In genomic region chr7:66655826-66656500, GRCh38 we compare ENCODE assay signal across 8 cellular contexts. TPM values are rescaled to one million over a fixed set of nuclear protein-coding genes. Genes with fewer than 3 reads are reported as not detected.
DNase-seq lines count a peak whose midpoint lies in the region; ATAC-seq, FAIRE-seq and TF ChIP-seq lines count a peak whose summit lies in the region.
"Not testable (repeated sequence)": the region's sequence is repeated elsewhere in the genome, so short reads cannot be mapped to it uniquely, and the experiment has no call there.

No MANE protein-coding gene starts in this region.

- not testable (repeated sequence) for H3K9me3 Mint-ChIP-seq in activated T-cell treated with anti-CD3 and anti-CD28 coated beads, Interleukin-2, amount 50 U/mL, for 4 hours

- H3K9me2 ChIP-seq in HCT116 (ENCODE audit: insufficient read depth), result not testable (repeated sequence)

- not testable (repeated sequence) for TF ChIP-seq POLR2A in HCT116 (IDR thresholded peaks at IDR 0.05; ENCODE audit: borderline replicate concordance, extremely low read depth, insufficient read depth, insufficient read length); spleen (IDR thresholded peaks at IDR 0.05)

- H3K27me3 Mint-ChIP-seq in activated T-cell treated with anti-CD3 and anti-CD28 coated beads, Interleukin-2, amount 50 U/mL, for 4 hours (ENCODE audit: low read depth), result not testable (repeated sequence)

- POLR2A ChIA-PET in BJ (lab: Charles Lee), result not testable (repeated sequence)
- POLR2A ChIA-PET in HCT116 (lab: Charles Lee), result interaction anchor here (1.5 kb wide), 1 partner anchor 27 kb away, joined by 6 read pairs; the partner anchor contains the start of gene KCTD7

- DNase-seq in BJ (ENCODE audit: low read depth); HCT116 (ENCODE audit: low read depth, low spot score); activated T-cell treated with anti-CD3 and anti-CD28 coated beads, Interleukin-2, amount 50 U/mL, for 4 hours: not testable (repeated sequence)
- DNase-seq in RPMI7951 (ENCODE audit: low read depth) (peak; percentile 39), bronchial epithelial cell (ENCODE audit: low read depth) (peak; percentile 29), fibroblast of the conjunctiva (ENCODE audit: low read depth) (peak; percentile 2), spleen (peak; percentile 63)

- H3K36me3 ChIP-seq in BJ (ENCODE audit: control insufficient read depth, insufficient read depth, low read length); HCT116 (ENCODE audit: control insufficient read depth in 1 of 2, insufficient read depth in 2 of 2, low read length in 2 of 2); bronchial epithelial cell (ENCODE audit: control insufficient read depth, insufficient read depth, low read length); spleen: not testable (repeated sequence)
- peaks cover 18% of the 10 kb centered on the region for H3K36me3 ChIP-seq in mesodermal cell (ENCODE audit: control insufficient read depth, insufficient read depth, low read length)

- RAD21 ChIA-PET in HCT116 (lab: Charles Lee; ENCODE audit: low non-redundant PET in 1 of 2, low total read pairs in 2 of 2, uncharacterized antibody in 2 of 2, unreplicated experiment in 2 of 2), result interaction anchor here in 1 of 2 experiments (0.6 kb wide), 1 partner anchor 49 kb away, joined by 3 read pairs; no protein-coding TSS in a partner anchor

- H3K79me2 ChIP-seq in HCT116 (ENCODE audit: insufficient read depth, low read length), result peaks cover 52% of the 10 kb centered on the region

- FAIRE-seq in bronchial epithelial cell (lab: Jason Lieb, UNC), result not testable (repeated sequence)

- not testable (repeated sequence) for TF ChIP-seq RAD21 in HCT116 (IDR thresholded peaks at IDR 0.05; ENCODE audit: low read depth)

- 86 to 99% methylated on average over 10 of the region's 11 CpGs for WGBS in mesodermal cell (ENCODE audit: insufficient coverage in 2 of 2), 2 experiments
- 84 to 90% (median 89%) methylated on average over 11 of the region's 11 CpGs for WGBS in spleen, 5 donors

- H3K36me3 Mint-ChIP-seq in activated T-cell treated with anti-CD3 and anti-CD28 coated beads, Interleukin-2, amount 50 U/mL, for 4 hours (ENCODE audit: insufficient read depth), result not testable (repeated sequence)

- H3K9ac ChIP-seq in HCT116 (ENCODE audit: low read length), result peak overlapping the region; percentile 93; the same call in 1 of the 2 replicates

- H4K20me1 ChIP-seq in HCT116 (ENCODE audit: insufficient read depth), result not testable (repeated sequence)

- H3K4me1 ChIP-seq in HCT116 (ENCODE audit: control insufficient read depth in 1 of 2, insufficient read depth in 2 of 2, low read length in 2 of 2), result peaks cover 8 to 20% of the 10 kb centered on the region in 2 experiments
- not testable (repeated sequence) for H3K4me1 ChIP-seq in mesodermal cell (ENCODE audit: control insufficient read depth, insufficient read depth, low read length, poor library complexity, severe bottlenecking)
- H3K4me1 ChIP-seq in spleen, result peaks cover 0 to 33% (median 19%) of the 10 kb centered on the region in 6 donors

- TF ChIP-seq CTCF in BJ (IDR thresholded peaks at IDR 0.05; ENCODE audit: insufficient read depth, low read depth, low read length); HCT116 (IDR thresholded peaks at IDR 0.05 in 2 of 3, conservative IDR thresholded peaks at IDR 0.05 in 1 of 3; ENCODE audit: borderline replicate concordance in 1 of 3, insufficient read depth in 1 of 3, low read depth in 2 of 3, low read length in 2 of 3); bronchial epithelial cell (IDR thresholded peaks at IDR 0.05; ENCODE audit: insufficient read depth, low read length, severe bottlenecking); spleen (IDR thresholded peaks at IDR 0.05 in 8 of 11, conservative IDR thresholded peaks at IDR 0.05 in 3 of 11): not testable (repeated sequence)

- peak overlapping the region; percentile 94 for H3K4me3 Mint-ChIP-seq in activated T-cell treated with anti-CD3 and anti-CD28 coated beads, Interleukin-2, amount 50 U/mL, for 4 hours

- peak overlapping the region; percentile 96 for H3K4me2 ChIP-seq in HCT116 (ENCODE audit: low read length)

- intact Hi-C loops in HCT116 (cut with micrococcal nuclease), result loop anchor here (10.0 kb wide), 2 partner anchors 101 to 189 kb away; no protein-coding TSS in a partner anchor
- intact Hi-C loops in spleen (cut with DNase I; ENCODE audit: low total_unique reads), result not testable (repeated sequence)

- not testable (repeated sequence) for BruUV-seq in HCT116 (replicated peaks; lab: Mats Ljungman, UMichigan)

- not testable (repeated sequence) for H3K27me3 ChIP-seq in BJ (ENCODE audit: control insufficient read depth, insufficient read depth, low read length); HCT116 (ENCODE audit: insufficient read depth, low read length); bronchial epithelial cell (ENCODE audit: control insufficient read depth, insufficient read depth, low read length); spleen (replicated peaks in 1 of 7)

- H3K27ac ChIP-seq in HCT116 (ENCODE audit: low read depth, low read length); mesodermal cell (ENCODE audit: low read depth, low read length, severe bottlenecking): not testable (repeated sequence)
- peak overlapping the region in 3 of 8 donors; percentile 97 to 99 (median 98) for H3K27ac ChIP-seq in spleen

- peaks cover 19% of the 10 kb centered on the region for H3K4me1 Mint-ChIP-seq in activated T-cell treated with anti-CD3 and anti-CD28 coated beads, Interleukin-2, amount 50 U/mL, for 4 hours (ENCODE audit: low read depth)

- CTCF ChIA-PET in BJ (lab: Yijun Ruan, JAX), result interaction anchor here (1.5 kb wide), 1 partner anchor 98 kb away, joined by 4 read pairs; no protein-coding TSS in a partner anchor
- CTCF ChIA-PET in HCT116 (lab: Charles Lee), result not testable (repeated sequence)

- H2AFZ ChIP-seq in HCT116 (ENCODE audit: low read depth, low read length, poor library complexity, severe bottlenecking), result not testable (repeated sequence)

- not testable (repeated sequence) for H3K9me3 ChIP-seq in HCT116 (ENCODE audit: control insufficient read depth in 1 of 2, insufficient read depth in 1 of 2, low read depth in 1 of 2, low read length in 2 of 2); mesodermal cell (ENCODE audit: control insufficient read depth, low read length); spleen

- peak overlapping the region; percentile 74 for H3K4me3 ChIP-seq in BJ (ENCODE audit: low read depth, low read length)
- H3K4me3 ChIP-seq in HCT116 (replicated peaks in 1 of 2; ENCODE audit: low read depth in 1 of 2, low read length in 2 of 2), result peak overlapping the region; percentile 68 to 90; a peak in 3 of 4 replicates
- H3K4me3 ChIP-seq in bronchial epithelial cell (ENCODE audit: low read depth, low read length), result not testable (repeated sequence)
- H3K4me3 ChIP-seq in mesodermal cell (ENCODE audit: extremely low read depth, insufficient read depth, low read length, poor library complexity, severe bottlenecking), result peak overlapping the region; percentile 82
- peak overlapping the region in 2 of 8 donors; percentile 90 to 97 for H3K4me3 ChIP-seq in spleen

- not testable (repeated sequence) for ATAC-seq in HCT116; activated T-cell treated with anti-CD3 and anti-CD28 coated beads, Interleukin-2, amount 50 U/mL, for 4 hours

RNA-seq across cellular contexts. Expression of gene KCTD7, which starts 27.3 kb away (rescaled TPM):
- 13.5 and 21.0 TPM in 2 replicates for polyA plus RNA-seq in BJ (2011; rRNA removed)
- polyA minus RNA-seq in BJ (2011; rRNA and poly(A)+ RNA removed), result 11.0 and 14.1 TPM in 2 replicates
- total RNA-seq in HCT116 (2021; ENCODE audit: unreplicated experiment), result 3.9 TPM
- 1.9 and 2.6 TPM in 2 replicates for polyA plus RNA-seq in HCT116 (2012)
- total RNA-seq in RPMI7951 (2014; rRNA removed; shearing (Covaris generic)), result 7.2 and 7.9 TPM in 2 replicates
- total RNA-seq in activated T-cell treated with anti-CD3 and anti-CD28 coated beads, Interleukin-2, amount 50 U/mL, for 4 hours, result 1 to 10 TPM; 3.1 to 3.9 (median 3.6) TPM
- total RNA-seq in bronchial epithelial cell, result 3.2 and 5.0 TPM in 2 replicates
- polyA plus RNA-seq in mesodermal cell (2013, experiment 1 of 2), result 9.1 TPM
- polyA plus RNA-seq in mesodermal cell (2013, experiment 2 of 2), result 8.4 TPM
- total RNA-seq in spleen, result 10 to 100 TPM; 13.3 to 25.0 (median 16.7) TPM
- 1 to 10 TPM; 2.3 to 5.7 (median 4.2) TPM for polyA plus RNA-seq in spleen
